ENCODE assay signal across 22 cellular contexts in the genomic region with DNA sequence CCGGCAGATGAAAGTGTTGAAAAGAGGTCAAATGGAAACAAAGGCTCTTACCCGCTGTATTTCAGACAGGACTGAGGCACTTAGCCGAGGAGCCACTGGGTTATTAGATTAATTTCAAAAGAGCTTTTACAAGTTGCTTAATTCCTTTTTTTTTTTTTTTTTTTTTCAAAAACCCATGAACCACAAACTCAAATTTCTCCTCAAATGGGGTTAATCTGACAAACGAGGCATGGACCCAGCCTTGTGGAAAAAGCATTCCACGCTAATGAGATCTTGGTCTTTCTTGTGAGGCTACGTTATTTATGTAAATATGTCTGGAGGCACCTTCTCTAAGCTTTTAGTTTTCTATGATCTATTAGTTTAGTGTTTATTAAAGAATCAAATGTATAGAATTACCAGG.
DNase-seq lines count a peak whose midpoint lies in the region; ATAC-seq and TF ChIP-seq lines count a peak whose summit lies in the region.
"Had no signal": no experiment of that assay in that cellular context is flagged by ENCODE, and none has a peak within 500 bp of the region (broad histone marks: within the 10 kb centered on the region; RNA-seq: fewer than 3 reads in every experiment).

No MANE protein-coding gene starts in this region.

- no peak for ATAC-seq in SK-N-SH treated with all-trans-retinoic acid at 6 μM for 48 hours
- no peak for ATAC-seq in GM18868 (IDR thresholded peaks at IDR 0.05; ENCODE audit: unreplicated experiment)
- no peak for ATAC-seq in heart right ventricle
- ATAC-seq: PC-3 had no signal

- POLR2A ChIA-PET in SK-N-SH (lab: Yijun Ruan, JAX) = no interaction called here

- H3K9me2 ChIP-seq in SK-N-SH = no peaks in the 10 kb centered on the region

- H3K79me2 ChIP-seq in SK-N-SH (ENCODE audit: insufficient read depth) = no peaks in the 10 kb centered on the region

- H3K9ac ChIP-seq in SK-N-SH = no peak overlapping the region
- H3K9ac ChIP-seq: BLaER1 had no signal

- no peak for DNase-seq in SK-N-SH
- DNase-seq in astrocyte of the hippocampus (ENCODE audit: low read depth, low spot score) = peak; percentile 57
- DNase-seq in neural crest cell (ENCODE audit: low read depth, low spot score) = no peak
- DNase-seq in heart right ventricle = no peak
- DNase-seq in stimulated activated CD4-positive, alpha-beta T cell treated with anti-CD3 and anti-CD28 coated beads, Interleukin-15, amount 100 ng/mL, for 24 hours = no peak
- DNase-seq: CD4-positive, CD25-positive, alpha-beta regulatory T cell; GOT3; KBM-7; MV-4-11; NCI-H1105 treated with DMSO at 0.1 percent for 48 hours; NCI-H146; NCI-H1930; NCI-H2107; NCI-H524; NCI-H774; NK-92 treated with Interleukin-12 subunit alpha and Interleukin-12 subunit beta, amount 100 ng/mL, for 24 hours; PC-3 had no signal

- CTCF ChIA-PET in SK-N-SH (lab: Yijun Ruan, JAX) = interaction anchor here (1.5 kb wide), 1 partner anchor 90 kb away, joined by 3 read pairs; no protein-coding TSS in a partner anchor

- no peaks in the 10 kb centered on the region for H3K4me1 ChIP-seq in SK-N-SH (ENCODE audit: control insufficient read depth in 1 of 2, insufficient read depth in 2 of 2, low read depth in 1 of 2, low read length in 1 of 2)
- no peaks in the 10 kb centered on the region for H3K4me1 ChIP-seq in heart right ventricle
- H3K4me1 ChIP-seq: BLaER1 had no signal

- peaks cover 8% of the 10 kb centered on the region for H3K27me3 Mint-ChIP-seq in neural crest cell (ENCODE audit: low read depth)
- H3K27me3 Mint-ChIP-seq: CD4-positive, CD25-positive, alpha-beta regulatory T cell had no signal

- TF ChIP-seq RAD21 in SK-N-SH (IDR thresholded peaks at IDR 0.05; ENCODE audit: low read length) = no peak

- H3K9me3 ChIP-seq in SK-N-SH (no peaks in the 10 kb centered on the region), heart right ventricle (no peaks in the 10 kb centered on the region)
- H3K9me3 ChIP-seq: BLaER1, HAP-1 had no signal

- H3K4me2 ChIP-seq in SK-N-SH = no peak overlapping the region
- H3K4me2 ChIP-seq: BLaER1 had no signal

- no peaks in the 10 kb centered on the region for H3K9me3 Mint-ChIP-seq in neural crest cell
- H3K9me3 Mint-ChIP-seq: CD4-positive, CD25-positive, alpha-beta regulatory T cell had no signal

- no peak for TF ChIP-seq CTCF in SK-N-SH (IDR thresholded peaks at IDR 0.05)
- TF ChIP-seq CTCF in neural crest cell (conservative IDR thresholded peaks at IDR 0.05) = no peak
- TF ChIP-seq CTCF in heart right ventricle (IDR thresholded peaks at IDR 0.05) = no peak

- peak overlapping the region; percentile 34 for H3K4me3 Mint-ChIP-seq in neural crest cell
- H3K4me3 Mint-ChIP-seq: CD4-positive, CD25-positive, alpha-beta regulatory T cell had no signal

- H3K4me1 Mint-ChIP-seq in neural crest cell = peaks cover 19% of the 10 kb centered on the region
- H3K4me1 Mint-ChIP-seq: CD4-positive, CD25-positive, alpha-beta regulatory T cell had no signal

- H2AFZ ChIP-seq in SK-N-SH (ENCODE audit: low read depth) = no peak overlapping the region; the same call in 1 of the 2 replicates

- H3K36me3 ChIP-seq in SK-N-SH (replicated peaks in 1 of 2; ENCODE audit: control insufficient read depth in 1 of 2, insufficient read depth in 2 of 2, low read length in 1 of 2) = no peaks in the 10 kb centered on the region
- H3K36me3 ChIP-seq in heart right ventricle = no peaks in the 10 kb centered on the region
- H3K36me3 ChIP-seq: BLaER1 had no signal

- H3F3A ChIP-seq in SK-N-SH (replicated peaks; ENCODE audit: insufficient read depth) = no peaks in the 10 kb centered on the region

- TF ChIP-seq EP300 in SK-N-SH (IDR thresholded peaks at IDR 0.05; ENCODE audit: borderline replicate concordance in 1 of 2, low read depth in 1 of 2, low read length in 1 of 2) = no peak

- no peaks in the 10 kb centered on the region for H4K20me1 ChIP-seq in SK-N-SH (ENCODE audit: insufficient read depth)
- H4K20me1 ChIP-seq: BLaER1 had no signal

- H3K27me3 ChIP-seq in SK-N-SH (ENCODE audit: insufficient read depth) = no peaks in the 10 kb centered on the region
- H3K27me3 ChIP-seq in heart right ventricle = no peaks in the 10 kb centered on the region
- H3K27me3 ChIP-seq: BLaER1 had no signal

- intact Hi-C loops in heart right ventricle (cut with DNase I) = no loop called here

- H3K27ac ChIP-seq in SK-N-SH (ENCODE audit: low read depth in 2 of 2, low read length in 1 of 2) = no peak overlapping the region
- no peak overlapping the region for H3K27ac ChIP-seq in heart right ventricle
- H3K27ac ChIP-seq: 22Rv1, BLaER1 had no signal

- peaks cover 16% of the 10 kb centered on the region for H3K36me3 Mint-ChIP-seq in neural crest cell (ENCODE audit: low read depth)
- H3K36me3 Mint-ChIP-seq: CD4-positive, CD25-positive, alpha-beta regulatory T cell had no signal

- no peak overlapping the region for H3K4me3 ChIP-seq in SK-N-SH (ENCODE audit: low read depth in 2 of 2, low read length in 1 of 2)
- no peak overlapping the region for H3K4me3 ChIP-seq in heart right ventricle
- H3K4me3 ChIP-seq: BLaER1, HAP-1 had no signal

- 71% methylated on average over 6 of the region's 6 CpGs for WGBS in SK-N-SH (ENCODE audit: low lambda C conversion rate)
- 67 to 71% methylated on average over 6 of the region's 6 CpGs for WGBS in heart right ventricle, 2 donors

- no peak overlapping the region for H3K27ac Mint-ChIP-seq in neural crest cell (ENCODE audit: unreplicated experiment)
- H3K27ac Mint-ChIP-seq: CD4-positive, CD25-positive, alpha-beta regulatory T cell had no signal

TF ChIP-seq in SK-N-SH treated with all-trans-retinoic acid at 6 μM for 48 hours, 23 proteins besides CTCF, POLR2A, EP300 and RAD21:
- TF ChIP-seq CSDC2 (CRISPR knock-in tag; IDR thresholded peaks at IDR 0.05) = no peak
- TF ChIP-seq ISL1 (CRISPR knock-in tag; IDR thresholded peaks at IDR 0.05) = 0 out of 2 replicates have a peak, but pooled peaks have one; percentile 21
- no peak for TF ChIP-seq TCF4 (CRISPR knock-in tag; IDR thresholded peaks at IDR 0.05; ENCODE audit: borderline replicate concordance)
- TF ChIP-seq TOX (CRISPR knock-in tag; IDR thresholded peaks at IDR 0.05; ENCODE audit: borderline replicate concordance) = no peak
- no peak for TF ChIP-seq PPARA (CRISPR knock-in tag; IDR thresholded peaks at IDR 0.05; ENCODE audit: borderline replicate concordance)

TF ChIP-seq in SK-N-SH, 30 proteins besides CTCF, POLR2A, EP300 and RAD21 (continues in another document):
- TF ChIP-seq YY1 (IDR thresholded peaks at IDR 0.05; ENCODE audit: low read depth) (no peak), ZBTB33 (IDR thresholded peaks at IDR 0.05; ENCODE audit: borderline replicate concordance, low read depth) (no peak), REST (IDR thresholded peaks at IDR 0.05; ENCODE audit: low read depth, low read length) (no peak), TCF12 (IDR thresholded peaks at IDR 0.05) (no peak), FOSL2 (IDR thresholded peaks at IDR 0.05; ENCODE audit: borderline replicate concordance, low read depth) (no peak), CHD2 (IDR thresholded peaks at IDR 0.05; ENCODE audit: low read length, partially characterized antibody) (no peak), FOXM1 (IDR thresholded peaks at IDR 0.05; ENCODE audit: low read depth) (no peak), USF1 (IDR thresholded peaks at IDR 0.05; ENCODE audit: borderline replicate concordance, low read depth) (no peak), MEF2A (IDR thresholded peaks at IDR 0.05; ENCODE audit: borderline replicate concordance, low read depth) (no peak)
